In the genomic region with DNA sequence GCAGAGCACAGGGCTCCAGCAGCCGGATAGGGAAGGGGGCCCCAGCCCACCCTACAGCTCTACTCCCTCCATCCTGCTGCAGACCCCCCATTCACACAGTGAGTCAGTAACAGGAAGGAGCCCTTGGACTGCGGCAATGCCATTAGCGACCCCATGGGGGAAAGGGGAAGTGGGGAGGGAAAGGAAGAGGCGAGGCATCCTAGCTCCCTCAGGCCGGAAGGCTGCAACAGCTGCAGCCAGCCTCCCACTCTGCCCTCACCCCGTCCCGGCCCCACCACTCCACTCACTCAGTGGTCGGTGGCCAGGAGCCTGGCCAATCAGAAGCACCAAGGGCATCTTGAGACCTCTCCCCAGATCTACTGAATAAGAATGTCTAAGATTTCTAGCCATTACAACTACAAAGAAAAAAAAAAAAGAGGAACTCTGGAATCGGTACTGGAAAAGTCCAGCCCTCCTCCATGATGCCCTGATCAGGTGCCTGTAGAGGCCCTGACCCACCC, we compare ENCODE assay signal across 1 cellular context.
TF ChIP-seq lines count a peak whose summit lies in the region.

No MANE protein-coding gene starts in this region.

TF ChIP-seq in endothelial cell of umbilical vein, 7 proteins besides CTCF, POLR2A, EP300 and RAD21 (continued from another document):
- TF ChIP-seq GATA2 (IDR thresholded peaks at IDR 0.05; ENCODE audit: insufficient read depth, insufficient read length, low read depth, low read length), result no peak
- TF ChIP-seq JUN (IDR thresholded peaks at IDR 0.05; ENCODE audit: borderline replicate concordance, insufficient read depth, insufficient read length, low read depth), result no peak
- TF ChIP-seq, protein P1, sequence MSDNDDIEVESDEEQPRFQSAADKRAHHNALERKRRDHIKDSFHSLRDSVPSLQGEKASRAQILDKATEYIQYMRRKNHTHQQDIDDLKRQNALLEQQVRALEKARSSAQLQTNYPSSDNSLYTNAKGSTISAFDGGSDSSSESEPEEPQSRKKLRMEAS (IDR thresholded peaks at IDR 0.05; ENCODE audit: insufficient read depth, insufficient read length), result no peak
